20 cellular contexts compared by ENCODE assay signal in the genomic region with DNA sequence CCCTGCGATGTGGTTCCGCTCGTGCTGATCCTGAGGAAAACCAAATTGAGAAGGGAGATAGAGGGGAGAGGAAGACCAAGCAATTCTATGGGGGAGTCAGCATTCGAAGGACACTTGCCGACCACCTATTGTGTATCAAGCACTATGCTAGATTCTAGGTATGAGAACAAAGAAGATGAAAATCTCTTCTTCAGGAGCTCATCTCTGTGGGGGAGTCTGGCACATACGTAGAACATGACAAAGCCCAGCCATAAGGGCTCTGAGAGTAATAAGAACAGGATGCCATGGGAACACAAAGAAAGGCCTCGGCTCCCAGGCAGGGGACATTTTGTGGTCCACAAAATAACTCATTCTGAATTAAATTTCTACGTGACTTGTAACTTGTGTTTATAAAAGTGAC.
"Had no signal": no experiment of that assay in that cellular context is flagged by ENCODE, and none has a peak within 500 bp of the region (broad histone marks: within the 10 kb centered on the region; RNA-seq: fewer than 3 reads in every experiment).

No MANE protein-coding gene starts in this region.

- H3K9me3 ChIP-seq: mucosa of descending colon, pancreas, right lobe of liver, spleen, testis, tibial nerve had no signal

- H3K27ac ChIP-seq: neural progenitor cell, right lobe of liver, spleen, testis, tibial nerve had no signal

- H3K4me3 ChIP-seq: mucosa of descending colon, neural progenitor cell, pancreas, right lobe of liver, spleen, testis, tibial nerve had no signal

- H3K4me2 ChIP-seq: neural progenitor cell had no signal

- H3K9ac ChIP-seq: neural progenitor cell had no signal

- H3K4me1 ChIP-seq: neural progenitor cell, spleen, testis had no signal

- DNase-seq: cerebellar nuclear complex; effector memory CD8-positive, alpha-beta T cell; erythroblast; foreskin melanocyte; kidney; left colon; mammary epithelial cell; mucosa of descending colon; natural killer cell; nucleus accumbens; pancreas; right lobe of liver; spleen; stimulated activated CD4-positive, alpha-beta T cell treated with anti-CD3 and anti-CD28 coated beads, Interleukin-15, amount 100 ng/mL, for 24 hours; stimulated activated CD4-positive, alpha-beta T cell treated with anti-CD3 and anti-CD28 coated beads, Interleukin-1b, Interleukin-23, amount 100 ng/mL, for 48 hours; stimulated activated CD4-positive, alpha-beta T cell treated with anti-CD3 and anti-CD28 coated beads, Interleukin-4, amount 100 ng/mL, for 24 hours; testis had no signal

- ATAC-seq: effector memory CD8-positive, alpha-beta T cell; left colon; mucosa of descending colon; natural killer cell; pancreas; right lobe of liver; stimulated activated memory B cell treated with anti-CD40 and anti-IgM and Interleukin-4, amounts not matched to agents 10 μg/mL and 1 μg/mL and 100 μg/mL, for 72 hours had no signal

- H3K27me3 ChIP-seq: neural progenitor cell, pancreas, right lobe of liver, spleen, testis, tibial nerve had no signal

- H2AFZ ChIP-seq: neural progenitor cell had no signal
